Comparison of ENCODE assay signal across 3 cellular contexts in genomic region chr16:77992381-77992780, GRCh38.
A peak's percentile ranks its signal among the peaks of the same experiment; 100 is the strongest.
TF ChIP-seq lines count a peak whose summit lies in the region.

No MANE protein-coding gene starts in this region.

TF ChIP-seq in GM23338, 12 proteins besides CTCF, POLR2A, EP300 and RAD21:
- peak; percentile 95 for TF ChIP-seq NANOG (IDR thresholded peaks at IDR 0.05; ENCODE audit: borderline replicate concordance)
- TF ChIP-seq CREB1 (CRISPR knock-in tag; IDR thresholded peaks at IDR 0.05; ENCODE audit: low read depth), result 0 out of 2 replicates have a peak, but pooled peaks have one; percentile 29
- peak; percentile 71; the same call in 1 of the 2 replicates for TF ChIP-seq ZNF462 (CRISPR knock-in tag; IDR thresholded peaks at IDR 0.05)

TF ChIP-seq in WTC11, 78 proteins besides CTCF, POLR2A, EP300 and RAD21:
- peak; percentile 24; the same call in 1 of the 2 replicates for TF ChIP-seq ZMAT4 (CRISPR knock-in tag; IDR thresholded peaks at IDR 0.05)
- 0 out of 2 replicates have a peak, but pooled peaks have one; percentile 62 for TF ChIP-seq JAZF1 (CRISPR knock-in tag; IDR thresholded peaks at IDR 0.05)

TF ChIP-seq in H1, 55 proteins besides CTCF, POLR2A, EP300 and RAD21:
- peak; percentile 83 for TF ChIP-seq POU5F1 (IDR thresholded peaks at IDR 0.05; ENCODE audit: low read depth, low read length)
- TF ChIP-seq BCL11A (IDR thresholded peaks at IDR 0.05; ENCODE audit: low read depth in 2 of 2, low read length in 2 of 2), result peak in 1 of 2 experiments; percentile 8
- TF ChIP-seq NANOG (IDR thresholded peaks at IDR 0.05; ENCODE audit: insufficient read depth, low read depth, low read length, poor library complexity, severe bottlenecking), result peak; percentile 94
- TF ChIP-seq CHD7 (IDR thresholded peaks at IDR 0.05; ENCODE audit: insufficient replicate concordance, low read length), result peak; percentile 96
